In genomic region chr9:37182718-37183117, GRCh38 we compare ENCODE assay signal across 20 cellular contexts.
DNase-seq lines count a peak whose midpoint lies in the region; ATAC-seq, FAIRE-seq and TF ChIP-seq lines count a peak whose summit lies in the region.
"Had no signal": no experiment of that assay in that cellular context is flagged by ENCODE, and none has a peak within 500 bp of the region (broad histone marks: within the 10 kb centered on the region; RNA-seq: fewer than 3 reads in every experiment).

No MANE protein-coding gene starts in this region.

- H3K4me3 Mint-ChIP-seq in WTC11: no peak overlapping the region
- no peak overlapping the region for H3K4me3 Mint-ChIP-seq in stimulated activated naive B cell treated with anti-CD40 and anti-IgM and Interleukin-4, amounts not matched to agents 10 μg/mL and 1 μg/mL and 100 μg/mL, for 72 hours
- H3K4me3 Mint-ChIP-seq: CD4-positive, CD25-positive, alpha-beta regulatory T cell; CD8-positive, alpha-beta T cell; H9 had no signal

- H3K27ac ChIP-seq in HepG2 (ENCODE audit: extremely low read length, insufficient read depth, low read length) (no peak overlapping the region), right lobe of liver (no peak overlapping the region)
- H3K27ac ChIP-seq: 22Rv1, C4-2B had no signal

- POLR2A ChIA-PET in HepG2 (lab: Yijun Ruan, JAX): no interaction called here
- POLR2A ChIA-PET in WTC11 (lab: Charles Lee): no interaction called here

- TF ChIP-seq CTCF in HepG2 (CRISPR knock-in tag; IDR thresholded peaks at IDR 0.05) (no peak), right lobe of liver (IDR thresholded peaks at IDR 0.05) (no peak), WTC11 (IDR thresholded peaks at IDR 0.05) (no peak)

- CTCF ChIA-PET in HepG2 (lab: Yijun Ruan, JAX; ENCODE audit: low intra/inter-chr PET ratio, low total read pairs) (no interaction called here), WTC11 (lab: Charles Lee) (no interaction called here)

- peaks cover 39% of the 10 kb centered on the region for H3K4me1 Mint-ChIP-seq in WTC11
- H3K4me1 Mint-ChIP-seq in stimulated activated naive B cell treated with anti-CD40 and anti-IgM and Interleukin-4, amounts not matched to agents 10 μg/mL and 1 μg/mL and 100 μg/mL, for 72 hours: peaks cover 32 to 71% of the 10 kb centered on the region in 2 donors

- peaks cover 14% of the 10 kb centered on the region for H3K36me3 Mint-ChIP-seq in WTC11
- peaks cover 20 to 49% of the 10 kb centered on the region in 2 donors for H3K36me3 Mint-ChIP-seq in stimulated activated naive B cell treated with anti-CD40 and anti-IgM and Interleukin-4, amounts not matched to agents 10 μg/mL and 1 μg/mL and 100 μg/mL, for 72 hours

- TF ChIP-seq POLR2A in HepG2 (IDR thresholded peaks at IDR 0.05; ENCODE audit: insufficient read depth in 1 of 2, low read depth in 2 of 2, low read length in 2 of 2) (no peak), right lobe of liver (IDR thresholded peaks at IDR 0.05) (no peak), GM12892 (IDR thresholded peaks at IDR 0.05; ENCODE audit: low read depth, low read length) (no peak)

- H3K9ac ChIP-seq in HepG2 (ENCODE audit: insufficient read depth, low read depth, low read length): no peak overlapping the region

- no peak overlapping the region for H3K4me3 ChIP-seq in HepG2 (replicated peaks in 1 of 3; ENCODE audit: insufficient read depth in 1 of 3, low read depth in 2 of 3, low read length in 3 of 3)
- H3K4me3 ChIP-seq in right lobe of liver: no peak overlapping the region

- TF ChIP-seq RAD21 in HepG2 (CRISPR knock-in tag; IDR thresholded peaks at IDR 0.05): no peak

- H3K27ac Mint-ChIP-seq in WTC11: peak overlapping the region; percentile 77
- H3K27ac Mint-ChIP-seq in stimulated activated naive B cell treated with anti-CD40 and anti-IgM and Interleukin-4, amounts not matched to agents 10 μg/mL and 1 μg/mL and 100 μg/mL, for 72 hours: peak overlapping the region; percentile 67
- H3K27ac Mint-ChIP-seq: CD8-positive, alpha-beta T cell had no signal

- no TSS peak for BruUV-seq in HepG2 (replicated peaks; lab: Mats Ljungman, UMichigan)

- 100% methylated on average over 1 of the region's 1 CpG for WGBS in HepG2 (ENCODE audit: low lambda C conversion rate)
- WGBS in right lobe of liver (ENCODE audit: insufficient coverage, low coverage, low lambda C conversion rate, missing lambda C conversion rate): 100% methylated on average over 1 of the region's 1 CpG

- no peak for TF ChIP-seq EP300 in HepG2 (IDR thresholded peaks at IDR 0.05; ENCODE audit: low read depth in 2 of 2, low read length in 2 of 2)
- TF ChIP-seq EP300 in HepG2 (CRISPR knock-in tag; IDR thresholded peaks at IDR 0.05; ENCODE audit: borderline replicate concordance): no peak

- H3K36me3 ChIP-seq in HepG2 (replicated peaks in 1 of 2; ENCODE audit: control insufficient read depth in 1 of 2, insufficient read depth in 2 of 2, low read length in 2 of 2) (no peaks in the 10 kb centered on the region), right lobe of liver (no peaks in the 10 kb centered on the region)

- H3K27me3 ChIP-seq in HepG2 (ENCODE audit: control insufficient read depth in 1 of 2, insufficient read depth in 2 of 2, low read length in 2 of 2) (no peaks in the 10 kb centered on the region), right lobe of liver (no peaks in the 10 kb centered on the region)
- H3K27me3 ChIP-seq: BE2C had no signal

- DNase-seq in HepG2 (ENCODE audit: low spot score) (no peak), right lobe of liver (no peak), GM12892 (ENCODE audit: insufficient read length) (no peak), WTC11 (ENCODE audit: low spot score) (no peak), OCI-M1 (lab: John Stamatoyannopoulos, UW) (no peak), hippocampal formation (lab: John Stamatoyannopoulos, UW) (no peak)
- DNase-seq in stimulated activated naive B cell treated with anti-CD40 and anti-IgM and Interleukin-4, amounts not matched to agents 10 μg/mL and 1 μg/mL and 100 μg/mL, for 72 hours: no peak
- DNase-seq: BE2C; Caco-2; CD4-positive, CD25-positive, alpha-beta regulatory T cell; CD8-positive, alpha-beta T cell; DMS153; DND-41; H9 had no signal

- no peaks in the 10 kb centered on the region for H3K27me3 Mint-ChIP-seq in WTC11 (ENCODE audit: low read depth)
- no peaks in the 10 kb centered on the region for H3K27me3 Mint-ChIP-seq in stimulated activated naive B cell treated with anti-CD40 and anti-IgM and Interleukin-4, amounts not matched to agents 10 μg/mL and 1 μg/mL and 100 μg/mL, for 72 hours
- H3K27me3 Mint-ChIP-seq: CD4-positive, CD25-positive, alpha-beta regulatory T cell had no signal

- H3K9me3 Mint-ChIP-seq in WTC11: peaks cover 17% of the 10 kb centered on the region
- H3K9me3 Mint-ChIP-seq in stimulated activated naive B cell treated with anti-CD40 and anti-IgM and Interleukin-4, amounts not matched to agents 10 μg/mL and 1 μg/mL and 100 μg/mL, for 72 hours: peaks cover 4 to 7% of the 10 kb centered on the region in 2 donors

- no peak overlapping the region for H3K4me2 ChIP-seq in HepG2 (ENCODE audit: low read depth, low read length)

- no peaks in the 10 kb centered on the region for H3K79me2 ChIP-seq in HepG2 (ENCODE audit: insufficient read depth, low read length)

- no peaks in the 10 kb centered on the region for H3K9me3 ChIP-seq in HepG2 (ENCODE audit: low read length)
- H3K9me3 ChIP-seq in right lobe of liver: no peaks in the 10 kb centered on the region
- H3K9me3 ChIP-seq: BE2C, Caco-2 had no signal

- H4K20me1 ChIP-seq in HepG2 (ENCODE audit: insufficient read depth, low read length): no peaks in the 10 kb centered on the region

- no peak for ATAC-seq in HepG2
- no peak for ATAC-seq in right lobe of liver
- ATAC-seq in WTC11: no peak
- ATAC-seq in stimulated activated naive B cell treated with anti-CD40 and anti-IgM and Interleukin-4, amounts not matched to agents 10 μg/mL and 1 μg/mL and 100 μg/mL, for 72 hours (replicated peaks): no peak
- ATAC-seq in HG02840 (IDR thresholded peaks at IDR 0.05; ENCODE audit: low FRiP score, unreplicated experiment): no peak
- ATAC-seq: CD8-positive, alpha-beta T cell; HCT116 had no signal

- H3K4me1 ChIP-seq in HepG2 (ENCODE audit: insufficient read depth, low read length): no peaks in the 10 kb centered on the region
- H3K4me1 ChIP-seq in right lobe of liver: peaks cover 0 to 13% (median 0%) of the 10 kb centered on the region in 4 donors
- H3K4me1 ChIP-seq: Caco-2 had no signal

- in situ Hi-C loops in HepG2 (cut with HindIII; ENCODE audit: extremely low pct_ligation_motif_present, low pct_unique_long_range_greater_than_20kb): no loop called here

- no peak overlapping the region for H2AFZ ChIP-seq in HepG2 (ENCODE audit: low read length)

- FAIRE-seq in HepG2 (lab: Jason Lieb, UNC): no peak
- peak; percentile 53 for FAIRE-seq in GM12892 (lab: Jason Lieb, UNC)
- FAIRE-seq: A204.1, G401.6 had no signal

- intact Hi-C loops in HepG2 (cut with micrococcal nuclease; ENCODE audit: unreplicated experiment): no loop called here
- intact Hi-C loops in right lobe of liver (cut with DNase I): no loop called here

TF ChIP-seq in HepG2, 621 proteins besides CTCF, POLR2A, EP300 and RAD21:
- TF ChIP-seq ZNF121 (CRISPR knock-in tag; IDR thresholded peaks at IDR 0.05): peak; percentile 21; the same call in 1 of the 2 replicates
- no peak for TF ChIP-seq BRF2 (CRISPR knock-in tag; IDR thresholded peaks at IDR 0.05)

TF ChIP-seq in WTC11, 78 proteins besides CTCF, POLR2A, EP300 and RAD21:
- TF ChIP-seq ZNF121 (CRISPR knock-in tag; IDR thresholded peaks at IDR 0.05) (peak; percentile 95), CBFB (CRISPR knock-in tag; IDR thresholded peaks at IDR 0.05; ENCODE audit: low read depth) (no peak)
TF ChIP-seq in WTC11: peak in this region for 1.

Comparison
In these comparisons a context has a peak if more than half of its experiments do, and no peak if none do; other contexts are left out.
1. Of the 50 proteins assayed by ChIP-seq in both HepG2 and WTC11: peak only in HepG2: none; only in WTC11: none; in both: ZNF121; in neither: 49.